8 cellular contexts compared by ENCODE assay signal in the genomic region with DNA sequence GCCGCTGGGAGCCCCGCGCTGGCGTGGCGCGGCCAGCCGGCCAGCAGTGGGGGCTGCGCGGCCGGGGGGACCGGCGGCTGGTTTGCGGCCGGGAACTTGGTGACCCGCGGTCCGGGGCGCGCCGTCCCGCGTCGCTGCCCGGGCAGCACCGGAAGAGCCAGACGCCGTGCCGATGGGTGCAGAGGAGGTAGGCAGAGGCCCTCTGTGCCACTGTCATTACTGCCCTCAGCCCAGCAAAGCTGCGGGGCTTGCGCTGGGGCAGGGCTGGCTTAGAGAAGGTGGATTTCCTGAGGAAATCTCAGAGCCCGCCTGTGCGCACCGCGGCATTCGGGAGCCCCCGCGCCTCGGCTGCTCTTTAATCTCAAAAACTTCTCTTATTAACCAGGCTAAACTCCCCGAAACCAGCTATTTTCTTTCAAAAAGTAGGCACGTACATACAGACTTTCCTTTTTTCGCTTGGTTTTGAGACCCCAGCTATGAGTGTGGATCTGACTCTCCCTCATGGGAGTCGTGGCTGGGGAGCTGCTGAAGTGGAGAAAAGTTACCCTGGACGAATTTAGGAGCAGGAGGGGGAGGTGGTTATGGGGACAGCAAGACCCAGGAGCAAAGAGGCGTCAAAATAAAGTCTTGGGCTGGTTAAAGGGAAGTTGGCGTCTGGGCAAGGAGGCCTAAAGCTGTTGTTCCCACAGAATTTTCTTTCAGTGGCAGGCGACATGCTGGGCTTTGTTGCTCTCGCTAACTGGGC.
DNase-seq lines count a peak whose midpoint lies in the region; ATAC-seq, FAIRE-seq and TF ChIP-seq lines count a peak whose summit lies in the region.

No MANE protein-coding gene starts in this region.

- peak overlapping the region; percentile 90 for H3K4me3 ChIP-seq in neuron (ENCODE audit: low read length)

- FAIRE-seq in GM18507 (lab: Jason Lieb, UNC), result peak; percentile 44
- no peak for FAIRE-seq in D721Med (lab: Jason Lieb, UNC)

- H3K9me3 ChIP-seq in neuron (ENCODE audit: low read length), result no peaks in the 10 kb centered on the region

- no peak overlapping the region for H2AFZ ChIP-seq in neuron (ENCODE audit: low read depth, low read length)

- H3K4me1 ChIP-seq in neuron (ENCODE audit: insufficient read depth, low read length), result peaks cover 38% of the 10 kb centered on the region

- peak; percentile 16 for ATAC-seq in HG02885 (IDR thresholded peaks at IDR 0.05; ENCODE audit: poor library complexity, unreplicated experiment)

- no peaks in the 10 kb centered on the region for H3K27me3 ChIP-seq in neuron (ENCODE audit: insufficient read depth, low read length)

- DNase-seq in GM18507 (ENCODE audit: extremely low spot score, insufficient read length, low read depth), result no peak
- peak; percentile 79 for DNase-seq in NCI-H69 (lab: John Stamatoyannopoulos, UW)
- DNase-seq in activated effector memory CD4-positive, alpha-beta T cell treated with anti-CD3 and anti-CD28 coated beads, Interleukin-2, amount 50 U/mL, for 16 hours, result peak; percentile 84
- peak; percentile 53 for DNase-seq in germinal center (ENCODE audit: low spot score)
- DNase-seq in NCI-H2196 (lab: John Stamatoyannopoulos, UW; ENCODE audit: unreplicated experiment), result no peak
- DNase-seq in D721Med (ENCODE audit: insufficient read length, low spot score), result no peak

- no peaks in the 10 kb centered on the region for H3K36me3 ChIP-seq in neuron (ENCODE audit: insufficient read depth, low read length)

- no peak for TF ChIP-seq CTCF in D721Med (IDR thresholded peaks at IDR 0.05; ENCODE audit: insufficient read depth, missing control alignments)

Comparison
In these comparisons a context has a peak if more than half of its experiments do, and no peak if none do; other contexts are left out.
1. DNase-seq: peak in NCI-H69 (single experiment), activated effector memory CD4-positive, alpha-beta T cell treated with anti-CD3 and anti-CD28 coated beads, Interleukin-2, amount 50 U/mL, for 16 hours (single experiment) and germinal center (single experiment); none in GM18507 (single experiment), NCI-H2196 (single experiment) and D721Med (single experiment).